In the genomic region with DNA sequence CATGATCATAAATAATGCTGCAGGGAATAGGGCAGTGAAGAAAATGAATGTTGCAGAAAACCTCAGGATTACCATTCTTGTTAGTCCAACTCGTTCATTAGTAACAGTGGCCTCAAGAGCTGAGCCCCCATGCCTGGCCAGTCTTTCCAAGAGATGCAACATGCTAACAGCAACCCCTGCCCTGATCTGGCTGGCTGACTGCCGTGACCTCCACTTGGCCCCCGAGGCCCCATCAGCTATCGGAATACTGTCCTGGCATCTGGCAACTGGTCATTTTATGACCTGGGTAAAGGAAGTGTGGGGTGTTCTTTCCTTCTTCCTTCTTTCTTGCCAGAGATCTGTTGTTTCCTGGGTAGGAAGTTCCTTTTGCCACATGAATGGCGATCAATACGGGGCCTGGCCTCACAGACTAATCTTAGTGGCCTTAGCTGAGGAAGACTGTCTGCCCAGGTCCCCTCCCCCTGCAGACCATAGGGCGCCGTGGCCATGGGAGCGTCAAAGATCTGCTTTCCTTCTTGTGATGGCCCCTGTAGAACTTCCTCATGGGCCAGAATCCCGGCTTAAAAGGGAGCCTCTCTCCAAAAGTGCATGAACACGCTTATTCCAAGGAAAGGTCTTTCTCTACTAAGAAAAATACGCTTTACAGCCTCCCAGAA, we compare ENCODE assay signal across 15 cellular contexts. TPM values are rescaled to one million over a fixed set of nuclear protein-coding genes. Genes with fewer than 3 reads are reported as not detected.
DNase-seq lines count a peak whose midpoint lies in the region; TF ChIP-seq lines count a peak whose summit lies in the region.
"Had no signal": no experiment of that assay in that cellular context is flagged by ENCODE, and none has a peak within 500 bp of the region (broad histone marks: within the 10 kb centered on the region; RNA-seq: fewer than 3 reads in every experiment).

No MANE protein-coding gene starts in this region.

- H2AFZ ChIP-seq in trophoblast cell (ENCODE audit: insufficient read depth, low read length, poor library complexity) = no peak overlapping the region

- intact Hi-C loops in dendritic cell treated with granulocyte-macrophage colony-stimulating factor and Interleukin-4, amounts not matched to agents 40 ng/mL and 50 ng/mL, for 4 days (cut with micrococcal nuclease) = no loop called here
- intact Hi-C loops in MCF 10A (cut with micrococcal nuclease) = no loop called here
- intact Hi-C loops in activated T-helper 1 cell treated with anti-CD3 and anti-CD28 coated beads, Interleukin-12 subunit alpha, Interleukin-12 subunit beta, Interleukin-2, Interleukin-4 antibody, amounts not matched to agents 30 ng/mL and 10 ng/mL and 1 ng/mL, durations not matched to agents 14 hours and 24 hours and 36 hours (cut with micrococcal nuclease) = no loop called here

- H3K9ac ChIP-seq in trophoblast cell (ENCODE audit: low read length) = no peak overlapping the region

- no peak overlapping the region for H3K4me3 Mint-ChIP-seq in activated naive CD4-positive, alpha-beta T cell treated with anti-CD3 and anti-CD28 coated beads, Interleukin-2, amount 10 ng/mL, durations not matched to agents 7 days and 5 days
- no peak overlapping the region for H3K4me3 Mint-ChIP-seq in dendritic cell treated with granulocyte-macrophage colony-stimulating factor and Interleukin-4, amounts not matched to agents 40 ng/mL and 50 ng/mL, for 4 days
- H3K4me3 Mint-ChIP-seq in MCF 10A (ENCODE audit: unreplicated experiment) = no peak overlapping the region
- no peak overlapping the region for H3K4me3 Mint-ChIP-seq in activated T-helper 1 cell treated with anti-CD3 and anti-CD28 coated beads, Interleukin-12 subunit alpha, Interleukin-12 subunit beta, Interleukin-2, Interleukin-4 antibody, amounts not matched to agents 30 ng/mL and 10 ng/mL and 1 ng/mL, durations not matched to agents 14 hours and 24 hours and 36 hours
- H3K4me3 Mint-ChIP-seq: CD4-positive, CD25-positive, alpha-beta regulatory T cell had no signal

- no peak overlapping the region for H2BK12ac ChIP-seq in trophoblast cell (ENCODE audit: low read length)

- no peaks in the 10 kb centered on the region for H3K79me2 ChIP-seq in trophoblast cell (ENCODE audit: control insufficient read depth, insufficient read depth, low read length, poor library complexity)

- no peak for DNase-seq in activated naive CD4-positive, alpha-beta T cell treated with anti-CD3 and anti-CD28 coated beads, Interleukin-2, amount 10 ng/mL, durations not matched to agents 7 days and 5 days
- DNase-seq in activated naive CD4-positive, alpha-beta T cell (lab: John Stamatoyannopoulos, UW) = no peak
- peak; percentile 49 for DNase-seq in MV-4-11 (lab: John Stamatoyannopoulos, UW)
- DNase-seq in trophoblast cell = no peak
- no peak for DNase-seq in MCF 10A (ENCODE audit: unreplicated experiment)
- DNase-seq in activated T-helper 1 cell treated with anti-CD3 and anti-CD28 coated beads, Interleukin-12 subunit alpha, Interleukin-12 subunit beta, Interleukin-2, Interleukin-4 antibody, amounts not matched to agents 30 ng/mL and 10 ng/mL and 1 ng/mL, durations not matched to agents 14 hours and 24 hours and 36 hours (ENCODE audit: low spot score) = no peak
- DNase-seq: AML-193; Calu3; CD4-positive, CD25-positive, alpha-beta regulatory T cell; DMS79; NCI-H1105; NCI-H1694 treated with DMSO at 0.1 percent for 48 hours; NCI-H748 treated with DMSO at 0.1 percent for 48 hours; SHP77 had no signal

- no peaks in the 10 kb centered on the region for H3K36me3 Mint-ChIP-seq in activated naive CD4-positive, alpha-beta T cell treated with anti-CD3 and anti-CD28 coated beads, Interleukin-2, amount 10 ng/mL, durations not matched to agents 7 days and 5 days
- no peaks in the 10 kb centered on the region for H3K36me3 Mint-ChIP-seq in dendritic cell treated with granulocyte-macrophage colony-stimulating factor and Interleukin-4, amounts not matched to agents 40 ng/mL and 50 ng/mL, for 4 days (ENCODE audit: low read depth)
- H3K36me3 Mint-ChIP-seq in MCF 10A (ENCODE audit: insufficient read depth, unreplicated experiment) = no peaks in the 10 kb centered on the region
- H3K36me3 Mint-ChIP-seq in activated T-helper 1 cell treated with anti-CD3 and anti-CD28 coated beads, Interleukin-12 subunit alpha, Interleukin-12 subunit beta, Interleukin-2, Interleukin-4 antibody, amounts not matched to agents 30 ng/mL and 10 ng/mL and 1 ng/mL, durations not matched to agents 14 hours and 24 hours and 36 hours (ENCODE audit: low read depth) = peaks cover 2% of the 10 kb centered on the region
- H3K36me3 Mint-ChIP-seq: CD4-positive, CD25-positive, alpha-beta regulatory T cell had no signal

- H3K14ac ChIP-seq in trophoblast cell (ENCODE audit: low read length) = no peak overlapping the region

- H3K27me3 ChIP-seq in trophoblast cell (ENCODE audit: insufficient read depth, low read length) = no peaks in the 10 kb centered on the region

- POLR2A ChIA-PET in MCF 10A (lab: Yijun Ruan, JAX) = interaction anchor here (1.1 to 7.0 kb wide), 2 partner anchors 10 to 15 kb away, joined by 3 to 65 read pairs; partner anchors contain the start of gene TMSB10

- peaks cover 78% of the 10 kb centered on the region for H3K4me1 Mint-ChIP-seq in activated naive CD4-positive, alpha-beta T cell treated with anti-CD3 and anti-CD28 coated beads, Interleukin-2, amount 10 ng/mL, durations not matched to agents 7 days and 5 days
- peaks cover 68% of the 10 kb centered on the region for H3K4me1 Mint-ChIP-seq in dendritic cell treated with granulocyte-macrophage colony-stimulating factor and Interleukin-4, amounts not matched to agents 40 ng/mL and 50 ng/mL, for 4 days (ENCODE audit: low read depth)
- H3K4me1 Mint-ChIP-seq in MCF 10A (ENCODE audit: insufficient read depth, unreplicated experiment) = peaks cover 23% of the 10 kb centered on the region
- peaks cover 74% of the 10 kb centered on the region for H3K4me1 Mint-ChIP-seq in activated T-helper 1 cell treated with anti-CD3 and anti-CD28 coated beads, Interleukin-12 subunit alpha, Interleukin-12 subunit beta, Interleukin-2, Interleukin-4 antibody, amounts not matched to agents 30 ng/mL and 10 ng/mL and 1 ng/mL, durations not matched to agents 14 hours and 24 hours and 36 hours (ENCODE audit: low read depth)

- TF ChIP-seq CTCF in MCF 10A (IDR thresholded peaks at IDR 0.05; ENCODE audit: unreplicated experiment) = no peak

- H2BK120ac ChIP-seq in trophoblast cell (ENCODE audit: insufficient read depth, low read length, poor library complexity) = no peak overlapping the region

- H2AK5ac ChIP-seq in trophoblast cell (ENCODE audit: low read length) = no peak overlapping the region

- H3K9me3 Mint-ChIP-seq in activated naive CD4-positive, alpha-beta T cell treated with anti-CD3 and anti-CD28 coated beads, Interleukin-2, amount 10 ng/mL, durations not matched to agents 7 days and 5 days = no peaks in the 10 kb centered on the region
- H3K9me3 Mint-ChIP-seq in dendritic cell treated with granulocyte-macrophage colony-stimulating factor and Interleukin-4, amounts not matched to agents 40 ng/mL and 50 ng/mL, for 4 days = no peaks in the 10 kb centered on the region
- no peaks in the 10 kb centered on the region for H3K9me3 Mint-ChIP-seq in MCF 10A (ENCODE audit: unreplicated experiment)
- no peaks in the 10 kb centered on the region for H3K9me3 Mint-ChIP-seq in activated T-helper 1 cell treated with anti-CD3 and anti-CD28 coated beads, Interleukin-12 subunit alpha, Interleukin-12 subunit beta, Interleukin-2, Interleukin-4 antibody, amounts not matched to agents 30 ng/mL and 10 ng/mL and 1 ng/mL, durations not matched to agents 14 hours and 24 hours and 36 hours
- H3K9me3 Mint-ChIP-seq: CD4-positive, CD25-positive, alpha-beta regulatory T cell had no signal

- no peak overlapping the region for H3K18ac ChIP-seq in trophoblast cell (ENCODE audit: low read length)

- no peaks in the 10 kb centered on the region for H3K36me3 ChIP-seq in trophoblast cell (ENCODE audit: control insufficient read depth in 1 of 2, insufficient read depth in 2 of 2, low read length in 2 of 2)

- H4K12ac ChIP-seq in trophoblast cell (ENCODE audit: low read depth, low read length) = no peak overlapping the region

- no peak overlapping the region for H3K27ac ChIP-seq in trophoblast cell (ENCODE audit: low read depth, low read length)

- H3K4ac ChIP-seq in trophoblast cell (ENCODE audit: low read depth, low read length) = no peak overlapping the region

- H3K4me3 ChIP-seq in trophoblast cell (ENCODE audit: low read depth, low read length) = no peak overlapping the region

- no peak overlapping the region for H3K4me2 ChIP-seq in trophoblast cell (ENCODE audit: low read length)

- no peak overlapping the region for H4K8ac ChIP-seq in trophoblast cell (ENCODE audit: low read depth, low read length)

- H3K9me3 ChIP-seq in trophoblast cell (ENCODE audit: insufficient read depth, low read depth, low read length) = no peaks in the 10 kb centered on the region

- H3K79me1 ChIP-seq in trophoblast cell (ENCODE audit: low read length) = peaks cover 21% of the 10 kb centered on the region

- CTCF ChIA-PET in activated naive CD4-positive, alpha-beta T cell treated with anti-CD3 and anti-CD28 coated beads, Interleukin-2, amount 10 ng/mL, durations not matched to agents 7 days and 5 days (lab: Charles Lee) = interaction anchor here (5.2 kb wide), 1 partner anchor 34 kb away, joined by 54 read pairs; no protein-coding TSS in a partner anchor
- CTCF ChIA-PET in MCF 10A (lab: Yijun Ruan, JAX) = interaction anchor here (2.7 kb wide), 1 partner anchor 9 kb away, joined by 7 read pairs; no protein-coding TSS in a partner anchor

- BruUV-seq in MCF 10A (replicated peaks; lab: Mats Ljungman, UMichigan) = no TSS peak

- H2BK5ac ChIP-seq in trophoblast cell (ENCODE audit: low read depth, low read length, poor library complexity) = no peak overlapping the region

- peak overlapping the region; percentile 34 for H4K91ac ChIP-seq in trophoblast cell (ENCODE audit: low read depth, low read length)

- peak overlapping the region; percentile 12 for H3K27ac Mint-ChIP-seq in activated naive CD4-positive, alpha-beta T cell treated with anti-CD3 and anti-CD28 coated beads, Interleukin-2, amount 10 ng/mL, durations not matched to agents 7 days and 5 days
- H3K27ac Mint-ChIP-seq in dendritic cell treated with granulocyte-macrophage colony-stimulating factor and Interleukin-4, amounts not matched to agents 40 ng/mL and 50 ng/mL, for 4 days = peak overlapping the region; percentile 37
- H3K27ac Mint-ChIP-seq in MCF 10A (ENCODE audit: low read depth, unreplicated experiment) = no peak overlapping the region
- no peak overlapping the region for H3K27ac Mint-ChIP-seq in activated T-helper 1 cell treated with anti-CD3 and anti-CD28 coated beads, Interleukin-12 subunit alpha, Interleukin-12 subunit beta, Interleukin-2, Interleukin-4 antibody, amounts not matched to agents 30 ng/mL and 10 ng/mL and 1 ng/mL, durations not matched to agents 14 hours and 24 hours and 36 hours
- H3K27ac Mint-ChIP-seq: CD4-positive, CD25-positive, alpha-beta regulatory T cell had no signal

- peaks cover 19 to 25% of the 10 kb centered on the region in 2 experiments for H3K4me1 ChIP-seq in trophoblast cell (ENCODE audit: control insufficient read depth in 1 of 2, insufficient read depth in 2 of 2, low read length in 2 of 2)

- H3K23ac ChIP-seq in trophoblast cell (ENCODE audit: low read length) = no peak overlapping the region

- H3K27me3 Mint-ChIP-seq in activated naive CD4-positive, alpha-beta T cell treated with anti-CD3 and anti-CD28 coated beads, Interleukin-2, amount 10 ng/mL, durations not matched to agents 7 days and 5 days = no peaks in the 10 kb centered on the region
- H3K27me3 Mint-ChIP-seq in dendritic cell treated with granulocyte-macrophage colony-stimulating factor and Interleukin-4, amounts not matched to agents 40 ng/mL and 50 ng/mL, for 4 days = no peaks in the 10 kb centered on the region
- H3K27me3 Mint-ChIP-seq in MCF 10A (ENCODE audit: insufficient read depth, unreplicated experiment) = no peaks in the 10 kb centered on the region
- no peaks in the 10 kb centered on the region for H3K27me3 Mint-ChIP-seq in activated T-helper 1 cell treated with anti-CD3 and anti-CD28 coated beads, Interleukin-12 subunit alpha, Interleukin-12 subunit beta, Interleukin-2, Interleukin-4 antibody, amounts not matched to agents 30 ng/mL and 10 ng/mL and 1 ng/mL, durations not matched to agents 14 hours and 24 hours and 36 hours (ENCODE audit: insufficient read depth)
- H3K27me3 Mint-ChIP-seq: CD4-positive, CD25-positive, alpha-beta regulatory T cell had no signal

- WGBS in trophoblast cell (ENCODE audit: extremely low coverage, insufficient coverage, insufficient read length) = no CpG with 5 or more reads among the region's 12 CpGs

RNA-seq across cellular contexts. Expression of gene TRABD2A, which starts 10.6 kb away (rescaled TPM):
- 10.7 and 12.4 TPM in 2 replicates for polyA plus RNA-seq in trophoblast cell (2013)
- 17.3 and 20.0 TPM in 2 replicates for total RNA-seq in MCF 10A (2022)
- total RNA-seq in activated T-helper 1 cell treated with anti-CD3 and anti-CD28 coated beads, Interleukin-12 subunit alpha, Interleukin-12 subunit beta, Interleukin-2, Interleukin-4 antibody, amounts not matched to agents 30 ng/mL and 10 ng/mL and 1 ng/mL, durations not matched to agents 14 hours and 24 hours and 36 hours = 62.1 and 62.2 TPM in 2 replicates

RNA-seq across cellular contexts. Expression of gene TMSB10, which starts 14.0 kb away (rescaled TPM):
- 2,539 and 2,657 TPM in 2 replicates for polyA plus RNA-seq in trophoblast cell (2013)
- total RNA-seq in MCF 10A (2022) = 3,313 and 3,349 TPM in 2 replicates
- 2,415 and 2,510 TPM in 2 replicates for total RNA-seq in activated T-helper 1 cell treated with anti-CD3 and anti-CD28 coated beads, Interleukin-12 subunit alpha, Interleukin-12 subunit beta, Interleukin-2, Interleukin-4 antibody, amounts not matched to agents 30 ng/mL and 10 ng/mL and 1 ng/mL, durations not matched to agents 14 hours and 24 hours and 36 hours

Comparison
In these comparisons a context has a peak if more than half of its experiments do, and no peak if none do; other contexts are left out.
1. H3K27ac Mint-ChIP-seq: peak in activated naive CD4-positive, alpha-beta T cell treated with anti-CD3 and anti-CD28 coated beads, Interleukin-2, amount 10 ng/mL, durations not matched to agents 7 days and 5 days (single experiment) and dendritic cell treated with granulocyte-macrophage colony-stimulating factor and Interleukin-4, amounts not matched to agents 40 ng/mL and 50 ng/mL, for 4 days (single experiment); none in MCF 10A (single experiment) and activated T-helper 1 cell treated with anti-CD3 and anti-CD28 coated beads, Interleukin-12 subunit alpha, Interleukin-12 subunit beta, Interleukin-2, Interleukin-4 antibody, amounts not matched to agents 30 ng/mL and 10 ng/mL and 1 ng/mL, durations not matched to agents 14 hours and 24 hours and 36 hours (single experiment).